ENCODE assay signal across 31 cellular contexts in genomic region chr7:117606132-117606531, GRCh38.
"Had no signal": no experiment of that assay in that cellular context is flagged by ENCODE, and none has a peak within 500 bp of the region (broad histone marks: within the 10 kb centered on the region; RNA-seq: fewer than 3 reads in every experiment).

No MANE protein-coding gene starts in this region.

- DNase-seq: activated CD4-positive, alpha-beta memory T cell treated with anti-CD3 and anti-CD28 coated beads, Interleukin-2, amount 10 ng/mL, durations not matched to agents 7 days and 5 days; activated CD4-positive, alpha-beta T cell treated with anti-CD3 and anti-CD28 coated beads for 1 hour; activated CD4-positive, alpha-beta T cell treated with anti-CD3 and anti-CD28 coated beads for 4 hours; activated CD4-positive, alpha-beta T cell treated with anti-CD3 and anti-CD28 coated beads, Interleukin-2, amount 10 ng/mL, durations not matched to agents 7 days and 5 days; activated CD4-positive, alpha-beta T cell treated with anti-CD3 and anti-CD28 coated beads, Interleukin-2, amount 50 U/mL, for 4 hours; activated CD8-positive, alpha-beta memory T cell treated with anti-CD3 and anti-CD28 coated beads, Interleukin-2, amount 50 U/mL, for 48 hours; activated gamma-delta T cell; activated naive CD4-positive, alpha-beta T cell; activated naive CD4-positive, alpha-beta T cell treated with anti-CD3 and anti-CD28 coated beads, Interleukin-2, amount 10 ng/mL, durations not matched to agents 7 days and 5 days; activated naive CD8-positive, alpha-beta T cell treated with anti-CD3 and anti-CD28 coated beads, Interleukin-2, amount 10 ng/mL, durations not matched to agents 7 days and 5 days; activated T-cell treated with anti-CD3 and anti-CD28 coated beads for 4 hours; activated T-cell treated with anti-CD3 and anti-CD28 coated beads, Interleukin-2, amount 50 U/mL, for 24 hours; activated T-cell treated with anti-CD3 and anti-CD28 coated beads, Interleukin-2, amount 50 U/mL, for 72 hours; central memory CD4-positive, alpha-beta T cell; cerebellar nuclear complex; colonic mucosa; effector CD8-positive, alpha-beta T cell; esophagus squamous epithelium; foreskin melanocyte; heart right ventricle had no signal

- H3K4me1 Mint-ChIP-seq: activated CD4-positive, alpha-beta memory T cell treated with anti-CD3 and anti-CD28 coated beads, Interleukin-2, amount 10 ng/mL, durations not matched to agents 7 days and 5 days; activated CD4-positive, alpha-beta T cell treated with anti-CD3 and anti-CD28 coated beads, Interleukin-2, amount 10 ng/mL, durations not matched to agents 7 days and 5 days; activated naive CD4-positive, alpha-beta T cell treated with anti-CD3 and anti-CD28 coated beads, Interleukin-2, amount 10 ng/mL, durations not matched to agents 7 days and 5 days; activated naive CD8-positive, alpha-beta T cell treated with anti-CD3 and anti-CD28 coated beads, Interleukin-2, amount 10 ng/mL, durations not matched to agents 7 days and 5 days; brain; WTC11 had no signal

- H3K4me3 Mint-ChIP-seq: activated CD4-positive, alpha-beta memory T cell treated with anti-CD3 and anti-CD28 coated beads, Interleukin-2, amount 10 ng/mL, durations not matched to agents 7 days and 5 days; activated CD4-positive, alpha-beta T cell treated with anti-CD3 and anti-CD28 coated beads, Interleukin-2, amount 10 ng/mL, durations not matched to agents 7 days and 5 days; activated naive CD4-positive, alpha-beta T cell treated with anti-CD3 and anti-CD28 coated beads, Interleukin-2, amount 10 ng/mL, durations not matched to agents 7 days and 5 days; activated naive CD8-positive, alpha-beta T cell treated with anti-CD3 and anti-CD28 coated beads, Interleukin-2, amount 10 ng/mL, durations not matched to agents 7 days and 5 days; activated T-cell treated with anti-CD3 and anti-CD28 coated beads, Interleukin-2, amount 50 U/mL, for 24 hours; activated T-cell treated with anti-CD3 and anti-CD28 coated beads, Interleukin-2, amount 50 U/mL, for 72 hours; brain; WTC11 had no signal

- H3K36me3 ChIP-seq: ascending aorta, breast epithelium, cardiac muscle cell, colonic mucosa, esophagus squamous epithelium, gastroesophageal sphincter, heart right ventricle had no signal

- H3K9me3 ChIP-seq: ascending aorta, breast epithelium, colonic mucosa, esophagus squamous epithelium, gastroesophageal sphincter, heart right ventricle had no signal

- H3K27me3 ChIP-seq: ascending aorta, breast epithelium, cardiac muscle cell, colonic mucosa, esophagus squamous epithelium, gastroesophageal sphincter, heart right ventricle, hepatocyte had no signal

- ATAC-seq: activated naive CD4-positive, alpha-beta T cell treated with anti-CD3 and anti-CD28 coated beads, Interleukin-2, amount 50 U/mL, for 72 hours; activated T-cell treated with anti-CD3 and anti-CD28 coated beads, Interleukin-2, amount 50 U/mL, for 72 hours; gastroesophageal sphincter; heart right ventricle; WTC11 had no signal

- H3K9me3 Mint-ChIP-seq: activated CD4-positive, alpha-beta memory T cell treated with anti-CD3 and anti-CD28 coated beads, Interleukin-2, amount 10 ng/mL, durations not matched to agents 7 days and 5 days; activated CD4-positive, alpha-beta T cell treated with anti-CD3 and anti-CD28 coated beads, Interleukin-2, amount 10 ng/mL, durations not matched to agents 7 days and 5 days; activated naive CD4-positive, alpha-beta T cell treated with anti-CD3 and anti-CD28 coated beads, Interleukin-2, amount 10 ng/mL, durations not matched to agents 7 days and 5 days; activated naive CD8-positive, alpha-beta T cell treated with anti-CD3 and anti-CD28 coated beads, Interleukin-2, amount 10 ng/mL, durations not matched to agents 7 days and 5 days; activated T-cell treated with anti-CD3 and anti-CD28 coated beads, Interleukin-2, amount 50 U/mL, for 24 hours; brain; WTC11 had no signal

- H3K36me3 Mint-ChIP-seq: activated naive CD4-positive, alpha-beta T cell treated with anti-CD3 and anti-CD28 coated beads, Interleukin-2, amount 10 ng/mL, durations not matched to agents 7 days and 5 days; activated naive CD4-positive, alpha-beta T cell treated with anti-CD3 and anti-CD28 coated beads, Interleukin-2, amount 50 U/mL, for 72 hours; activated naive CD8-positive, alpha-beta T cell treated with anti-CD3 and anti-CD28 coated beads, Interleukin-2, amount 10 ng/mL, durations not matched to agents 7 days and 5 days; brain; WTC11 had no signal

- FAIRE-seq: endometrium, endothelial cell of umbilical vein had no signal

- H3K27ac Mint-ChIP-seq: activated CD4-positive, alpha-beta memory T cell treated with anti-CD3 and anti-CD28 coated beads, Interleukin-2, amount 10 ng/mL, durations not matched to agents 7 days and 5 days; activated CD4-positive, alpha-beta T cell treated with anti-CD3 and anti-CD28 coated beads, Interleukin-2, amount 10 ng/mL, durations not matched to agents 7 days and 5 days; activated naive CD4-positive, alpha-beta T cell treated with anti-CD3 and anti-CD28 coated beads, Interleukin-2, amount 10 ng/mL, durations not matched to agents 7 days and 5 days; activated naive CD4-positive, alpha-beta T cell treated with anti-CD3 and anti-CD28 coated beads, Interleukin-2, amount 50 U/mL, for 72 hours; activated naive CD8-positive, alpha-beta T cell treated with anti-CD3 and anti-CD28 coated beads, Interleukin-2, amount 10 ng/mL, durations not matched to agents 7 days and 5 days; activated T-cell treated with anti-CD3 and anti-CD28 coated beads, Interleukin-2, amount 50 U/mL, for 24 hours; activated T-cell treated with anti-CD3 and anti-CD28 coated beads, Interleukin-2, amount 50 U/mL, for 72 hours; brain; WTC11 had no signal

- H3K27ac ChIP-seq: ascending aorta, breast epithelium, cardiac muscle cell, epithelial cell of prostate, esophagus squamous epithelium, gastroesophageal sphincter, heart right ventricle, hepatocyte had no signal

- H3K27me3 Mint-ChIP-seq: activated CD4-positive, alpha-beta memory T cell treated with anti-CD3 and anti-CD28 coated beads, Interleukin-2, amount 10 ng/mL, durations not matched to agents 7 days and 5 days; activated CD4-positive, alpha-beta T cell treated with anti-CD3 and anti-CD28 coated beads, Interleukin-2, amount 10 ng/mL, durations not matched to agents 7 days and 5 days; activated naive CD4-positive, alpha-beta T cell treated with anti-CD3 and anti-CD28 coated beads, Interleukin-2, amount 10 ng/mL, durations not matched to agents 7 days and 5 days; activated naive CD8-positive, alpha-beta T cell treated with anti-CD3 and anti-CD28 coated beads, Interleukin-2, amount 10 ng/mL, durations not matched to agents 7 days and 5 days; activated T-cell treated with anti-CD3 and anti-CD28 coated beads, Interleukin-2, amount 50 U/mL, for 24 hours had no signal

- H3K4me1 ChIP-seq: ascending aorta, breast epithelium, esophagus squamous epithelium, heart right ventricle had no signal

- H3K4me3 ChIP-seq: ascending aorta, breast epithelium, cardiac muscle cell, colonic mucosa, esophagus squamous epithelium, gastroesophageal sphincter, heart right ventricle, hepatocyte had no signal
